In the genomic region with DNA sequence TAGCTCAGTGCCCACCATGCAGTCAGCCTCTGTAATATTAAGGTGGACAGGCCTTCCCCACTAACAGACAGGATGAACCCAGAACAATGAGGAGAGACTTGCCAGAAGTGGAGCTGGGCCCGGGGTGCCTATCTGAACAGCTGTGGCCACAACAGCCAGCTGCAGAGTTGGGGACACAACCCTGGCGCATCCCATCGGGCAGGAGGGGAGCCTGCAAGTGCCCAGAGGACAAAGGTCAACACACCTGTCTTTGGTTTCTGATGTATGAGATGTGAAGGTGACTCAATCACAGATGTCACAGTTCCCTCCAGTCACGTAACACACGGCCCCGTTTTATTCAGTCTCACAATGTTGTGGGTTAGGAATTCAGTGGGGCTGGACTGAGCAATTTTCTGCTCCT, we compare ENCODE assay signal across 28 cellular contexts.
"Had no signal": no experiment of that assay in that cellular context is flagged by ENCODE, and none has a peak within 500 bp of the region (broad histone marks: within the 10 kb centered on the region; RNA-seq: fewer than 3 reads in every experiment).

No MANE protein-coding gene starts in this region.

- H3K9me3 ChIP-seq: gastrocnemius medialis, lower lobe of right lung, neutrophil, ovary, suprapubic skin, tibial artery had no signal

- FAIRE-seq: astrocyte had no signal

- H3K27ac ChIP-seq: brain microvascular endothelial cell, coronary artery, dorsolateral prefrontal cortex, gastrocnemius medialis, hepatocyte, lower lobe of right lung, neutrophil, ovary, skin epidermis, suprapubic skin, tibial artery had no signal

- H3K79me2 ChIP-seq: hepatocyte had no signal

- DNase-seq: activated CD4-positive, alpha-beta memory T cell treated with anti-CD3 and anti-CD28 coated beads for 36 hours; activated CD4-positive, alpha-beta T cell treated with anti-CD3 and anti-CD28 coated beads, Interleukin-2, amount 10 ng/mL, durations not matched to agents 24 days and 14 days; activated CD4-positive, CD25-positive, alpha-beta regulatory T cell treated with anti-CD3 and anti-CD28 coated beads, Interleukin-2, amount 50 U/mL, for 72 hours; activated CD8-positive, alpha-beta memory T cell treated with anti-CD3 and anti-CD28 coated beads, Interleukin-2, amount 50 U/mL, for 4 hours; activated gamma-delta T cell; activated naive CD4-positive, alpha-beta T cell treated with anti-CD3 and anti-CD28 coated beads, Interleukin-2, amount 10 ng/mL, durations not matched to agents 7 days and 5 days; activated T-cell treated with anti-CD3 and anti-CD28 coated beads, Interleukin-2, amount 50 U/mL, for 1 hour; amniotic stem cell; brain microvascular endothelial cell; dorsolateral prefrontal cortex; effector memory CD4-positive, alpha-beta T cell; gastrocnemius medialis; glutamatergic neuron; kidney glomerular epithelial cell; mesendoderm; nephron progenitor cell; ovary; stimulated activated naive CD4-positive, alpha-beta T cell; T-helper 17 cell; T1000 had no signal

- H3K4me2 ChIP-seq: hepatocyte had no signal

- H3K36me3 ChIP-seq: brain microvascular endothelial cell, gastrocnemius medialis, lower lobe of right lung, neutrophil, ovary, suprapubic skin, tibial artery had no signal

- H3K4me3 ChIP-seq: coronary artery, dorsolateral prefrontal cortex, gastrocnemius medialis, hepatocyte, lower lobe of right lung, ovary, skin epidermis, suprapubic skin, tibial artery had no signal

- H3K27me3 ChIP-seq: brain microvascular endothelial cell, dorsolateral prefrontal cortex, gastrocnemius medialis, hepatocyte, ovary, suprapubic skin had no signal

- H2AFZ ChIP-seq: hepatocyte had no signal
